ENCODE assay signal across 1 cellular context in the genomic region with DNA sequence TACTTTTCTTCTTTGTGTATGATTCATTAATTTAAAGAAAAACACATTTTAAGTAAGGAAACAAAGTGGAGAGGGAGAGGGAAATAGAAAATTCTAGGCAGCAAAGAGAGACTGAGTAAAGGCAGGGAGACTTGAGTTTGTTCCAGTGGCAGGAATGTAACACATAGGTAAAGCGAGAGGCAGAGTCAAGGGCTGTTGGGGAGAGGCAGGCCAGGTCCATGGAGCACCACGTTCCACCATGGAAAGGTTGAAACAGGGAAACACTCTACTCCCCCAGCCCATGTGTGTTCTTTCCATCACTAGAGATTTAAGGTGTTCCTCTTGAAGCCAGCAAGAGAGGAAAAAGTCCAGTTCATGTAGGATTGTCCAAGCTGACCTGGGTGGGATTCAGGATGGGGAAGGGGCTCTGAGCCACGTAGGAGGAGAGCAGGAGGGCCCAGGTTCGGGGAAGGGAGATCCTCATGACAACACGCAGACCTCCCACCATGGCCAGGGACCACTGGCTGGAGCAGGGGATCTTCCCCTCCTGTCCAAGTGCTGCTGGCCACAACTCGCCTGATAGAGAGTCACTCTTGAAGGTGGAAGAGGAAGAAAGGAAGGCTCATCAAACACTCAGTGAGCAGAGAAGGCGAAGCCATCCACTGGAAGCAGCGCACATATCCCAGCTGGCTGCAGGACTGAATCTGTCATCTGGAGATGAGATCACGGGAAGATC.
TF ChIP-seq lines count a peak whose summit lies in the region.

No MANE protein-coding gene starts in this region.

TF ChIP-seq in IMR-90, 13 proteins besides CTCF, POLR2A, EP300 and RAD21:
- TF ChIP-seq NFE2L2 (IDR thresholded peaks at IDR 0.05; ENCODE audit: low read depth, low read length) (no peak), RFX5 (IDR thresholded peaks at IDR 0.05; ENCODE audit: low read depth, low read length) (no peak)
